In genomic region chr5:67401166-67401565, GRCh38 we compare ENCODE assay signal across 28 cellular contexts.
"Had no signal": no experiment of that assay in that cellular context is flagged by ENCODE, and none has a peak within 500 bp of the region (broad histone marks: within the 10 kb centered on the region; RNA-seq: fewer than 3 reads in every experiment).

No MANE protein-coding gene starts in this region.

- H3K4me1 Mint-ChIP-seq: activated CD4-positive, alpha-beta T cell treated with anti-CD3 and anti-CD28 coated beads, Interleukin-2, amount 10 ng/mL, durations not matched to agents 24 days and 14 days; activated naive CD4-positive, alpha-beta T cell treated with anti-CD3 and anti-CD28 coated beads, Interleukin-2, amount 10 ng/mL, durations not matched to agents 7 days and 5 days; activated naive CD8-positive, alpha-beta T cell treated with anti-CD3 and anti-CD28 coated beads, Interleukin-2, amount 10 ng/mL, durations not matched to agents 7 days and 5 days; naive B cell had no signal

- H3K36me3 ChIP-seq: breast epithelium, gastrocnemius medialis, neural progenitor cell, spleen, transverse colon had no signal

- H3K27me3 Mint-ChIP-seq: activated naive CD4-positive, alpha-beta T cell treated with anti-CD3 and anti-CD28 coated beads, Interleukin-2, amount 10 ng/mL, durations not matched to agents 7 days and 5 days had no signal

- H3K4me3 Mint-ChIP-seq: activated CD4-positive, alpha-beta memory T cell treated with anti-CD3 and anti-CD28 coated beads for 36 hours; activated CD4-positive, alpha-beta T cell treated with anti-CD3 and anti-CD28 coated beads, Interleukin-2, amount 10 ng/mL, durations not matched to agents 24 days and 14 days; activated naive CD4-positive, alpha-beta T cell treated with anti-CD3 and anti-CD28 coated beads, Interleukin-2, amount 10 ng/mL, durations not matched to agents 7 days and 5 days; activated naive CD8-positive, alpha-beta T cell treated with anti-CD3 and anti-CD28 coated beads, Interleukin-2, amount 10 ng/mL, durations not matched to agents 7 days and 5 days; activated T-helper 1 cell treated with anti-CD3 and anti-CD28 coated beads, Interleukin-12 subunit alpha, Interleukin-12 subunit beta, Interleukin-2, Interleukin-4 antibody, amounts not matched to agents 30 ng/mL and 10 ng/mL and 1 ng/mL, durations not matched to agents 14 hours and 24 hours and 36 hours; mesothelial cell of epicardium; naive B cell; neural progenitor cell; T-helper 17 cell had no signal

- H3K9me3 Mint-ChIP-seq: activated CD4-positive, alpha-beta memory T cell treated with anti-CD3 and anti-CD28 coated beads for 36 hours; activated CD4-positive, alpha-beta T cell treated with anti-CD3 and anti-CD28 coated beads, Interleukin-2, amount 10 ng/mL, durations not matched to agents 24 days and 14 days; activated naive CD4-positive, alpha-beta T cell treated with anti-CD3 and anti-CD28 coated beads, Interleukin-2, amount 10 ng/mL, durations not matched to agents 7 days and 5 days; activated naive CD8-positive, alpha-beta T cell treated with anti-CD3 and anti-CD28 coated beads, Interleukin-2, amount 10 ng/mL, durations not matched to agents 7 days and 5 days; activated T-helper 1 cell treated with anti-CD3 and anti-CD28 coated beads, Interleukin-12 subunit alpha, Interleukin-12 subunit beta, Interleukin-2, Interleukin-4 antibody, amounts not matched to agents 30 ng/mL and 10 ng/mL and 1 ng/mL, durations not matched to agents 14 hours and 24 hours and 36 hours had no signal

- FAIRE-seq: urothelium cell line had no signal

- H3K9ac ChIP-seq: neural progenitor cell had no signal

- H3K4me1 ChIP-seq: breast epithelium, spleen, testis, transverse colon had no signal

- ATAC-seq: esophagus mucosa, gastrocnemius medialis, right cardiac atrium, T-helper 17 cell had no signal

- H3K27ac Mint-ChIP-seq: activated CD4-positive, alpha-beta memory T cell treated with anti-CD3 and anti-CD28 coated beads for 36 hours; activated CD4-positive, alpha-beta T cell treated with anti-CD3 and anti-CD28 coated beads, Interleukin-2, amount 10 ng/mL, durations not matched to agents 24 days and 14 days; activated naive CD4-positive, alpha-beta T cell treated with anti-CD3 and anti-CD28 coated beads, Interleukin-2, amount 10 ng/mL, durations not matched to agents 7 days and 5 days; activated naive CD8-positive, alpha-beta T cell treated with anti-CD3 and anti-CD28 coated beads, Interleukin-2, amount 10 ng/mL, durations not matched to agents 7 days and 5 days; activated T-helper 1 cell treated with anti-CD3 and anti-CD28 coated beads, Interleukin-12 subunit alpha, Interleukin-12 subunit beta, Interleukin-2, Interleukin-4 antibody, amounts not matched to agents 30 ng/mL and 10 ng/mL and 1 ng/mL, durations not matched to agents 14 hours and 24 hours and 36 hours; mesothelial cell of epicardium; naive B cell; T-helper 17 cell had no signal

- H3K36me3 Mint-ChIP-seq: activated CD4-positive, alpha-beta memory T cell treated with anti-CD3 and anti-CD28 coated beads for 36 hours; activated naive CD4-positive, alpha-beta T cell treated with anti-CD3 and anti-CD28 coated beads, Interleukin-2, amount 10 ng/mL, durations not matched to agents 7 days and 5 days; activated naive CD8-positive, alpha-beta T cell treated with anti-CD3 and anti-CD28 coated beads, Interleukin-2, amount 10 ng/mL, durations not matched to agents 7 days and 5 days; mesothelial cell of epicardium; naive B cell; neural progenitor cell had no signal

- H3K4me3 ChIP-seq: breast epithelium, gastrocnemius medialis, hepatocyte, neural progenitor cell, spleen, testis, transverse colon had no signal

- H3K27ac ChIP-seq: breast epithelium, gastrocnemius medialis, hepatocyte, neural progenitor cell, spleen, testis, transverse colon had no signal

- H3K9me3 ChIP-seq: breast epithelium, gastrocnemius medialis, spleen, testis, transverse colon had no signal

- DNase-seq: activated CD4-positive, alpha-beta memory T cell treated with anti-CD3 and anti-CD28 coated beads for 36 hours; activated CD4-positive, alpha-beta T cell treated with anti-CD3 and anti-CD28 coated beads, Interleukin-2, amount 10 ng/mL, durations not matched to agents 24 days and 14 days; activated CD4-positive, CD25-positive, alpha-beta regulatory T cell treated with anti-CD3 and anti-CD28 coated beads, Interleukin-2, amount 50 U/mL, for 72 hours; activated CD8-positive, alpha-beta memory T cell treated with anti-CD3 and anti-CD28 coated beads, Interleukin-2, amount 50 U/mL, for 4 hours; activated effector memory CD4-positive, alpha-beta T cell treated with anti-CD3 and anti-CD28 coated beads, Interleukin-2, amount 50 U/mL, for 16 hours; activated naive CD4-positive, alpha-beta T cell treated with anti-CD3 and anti-CD28 coated beads, Interleukin-2, amount 10 ng/mL, durations not matched to agents 7 days and 5 days; activated naive CD8-positive, alpha-beta T cell treated with anti-CD3 and anti-CD28 coated beads, Interleukin-2, amount 10 ng/mL, durations not matched to agents 7 days and 5 days; activated T-cell treated with anti-CD3 and anti-CD28 coated beads, Interleukin-2, amount 50 U/mL, for 1 hour; amygdala; central memory CD4-positive, alpha-beta T cell; gastrocnemius medialis; naive B cell; occipital lobe; posterior cingulate gyrus; right cardiac atrium; spleen; stimulated activated naive CD4-positive, alpha-beta T cell treated with Interleukin-2 at 50 U/mL for 16 hours; T-helper 17 cell; T1000; testis; transverse colon had no signal
